Comparison of ENCODE assay signal across 8 cellular contexts in the genomic region with DNA sequence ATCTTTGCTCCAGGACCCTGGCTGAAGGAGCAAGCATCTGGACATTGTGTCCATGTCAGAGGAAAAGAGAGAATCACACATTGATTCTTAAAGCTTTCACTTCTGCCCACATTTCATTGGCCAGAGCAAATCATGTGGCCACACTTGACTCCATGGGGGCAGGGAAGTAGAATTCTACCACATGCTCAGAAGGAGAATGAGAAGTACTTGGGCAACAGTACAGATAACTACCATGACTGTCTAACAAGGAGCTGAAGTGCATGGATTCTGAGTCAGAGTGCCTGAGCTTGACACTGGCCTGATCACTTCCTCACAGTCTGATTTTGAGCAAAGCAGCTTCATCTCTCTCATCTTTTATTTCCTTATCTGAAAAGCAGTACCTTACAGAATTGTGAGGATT. TPM values are rescaled to one million over a fixed set of nuclear protein-coding genes. Genes with fewer than 3 reads are reported as not detected.
DNase-seq lines count a peak whose midpoint lies in the region; ATAC-seq, FAIRE-seq and TF ChIP-seq lines count a peak whose summit lies in the region.

No MANE protein-coding gene starts in this region.

- ATAC-seq in lower lobe of right lung (peak; percentile 93 to 94), HG02678 (IDR thresholded peaks at IDR 0.05; ENCODE audit: unreplicated experiment) (no peak)

- H3K9ac ChIP-seq in astrocyte (ENCODE audit: low read length), result no peak overlapping the region

- peak overlapping the region; percentile 38 for H3K4me2 ChIP-seq in astrocyte (ENCODE audit: low read length)

- H3K27me3 ChIP-seq in BJ (ENCODE audit: control insufficient read depth, insufficient read depth, low read length) (no peaks in the 10 kb centered on the region), astrocyte (ENCODE audit: insufficient read depth, low read length) (no peaks in the 10 kb centered on the region), lower lobe of right lung (ENCODE audit: low read depth) (no peaks in the 10 kb centered on the region)

- DNase-seq in BJ (ENCODE audit: low read depth) (peak; percentile 47), LHCN-M2 (ENCODE audit: low read depth) (peak; percentile 78), astrocyte (ENCODE audit: low read depth) (peak; percentile 89), lower lobe of right lung (peak; percentile 57), NCI-H1048 (lab: John Stamatoyannopoulos, UW) (no peak), mucosa of gallbladder (ENCODE audit: low spot score) (no peak)
- DNase-seq in activated naive CD4-positive, alpha-beta T cell treated with anti-CD3 and anti-CD28 coated beads, Interleukin-2, amount 10 ng/mL, durations not matched to agents 7 days and 5 days, result no peak

- H3K4me3 Mint-ChIP-seq in astrocyte (ENCODE audit: unreplicated experiment), result no peak overlapping the region
- H3K4me3 Mint-ChIP-seq in activated naive CD4-positive, alpha-beta T cell treated with anti-CD3 and anti-CD28 coated beads, Interleukin-2, amount 10 ng/mL, durations not matched to agents 7 days and 5 days, result no peak overlapping the region

- POLR2A ChIA-PET in BJ (lab: Charles Lee), result interaction anchor here (0.5 to 0.7 kb wide), 2 partner anchors 15 to 28 kb away, joined by 3 to 5 read pairs; no protein-coding TSS in a partner anchor

- peaks cover 13% of the 10 kb centered on the region for H3K36me3 Mint-ChIP-seq in astrocyte (ENCODE audit: low read depth, unreplicated experiment)
- H3K36me3 Mint-ChIP-seq in activated naive CD4-positive, alpha-beta T cell treated with anti-CD3 and anti-CD28 coated beads, Interleukin-2, amount 10 ng/mL, durations not matched to agents 7 days and 5 days, result peaks cover 48% of the 10 kb centered on the region

- H3K27ac Mint-ChIP-seq in astrocyte (ENCODE audit: unreplicated experiment), result peak overlapping the region; percentile 91
- no peak overlapping the region for H3K27ac Mint-ChIP-seq in activated naive CD4-positive, alpha-beta T cell treated with anti-CD3 and anti-CD28 coated beads, Interleukin-2, amount 10 ng/mL, durations not matched to agents 7 days and 5 days

- H3K4me1 Mint-ChIP-seq in astrocyte (ENCODE audit: low read depth, unreplicated experiment), result peaks cover 10% of the 10 kb centered on the region
- no peaks in the 10 kb centered on the region for H3K4me1 Mint-ChIP-seq in activated naive CD4-positive, alpha-beta T cell treated with anti-CD3 and anti-CD28 coated beads, Interleukin-2, amount 10 ng/mL, durations not matched to agents 7 days and 5 days

- H3K9me3 ChIP-seq in astrocyte (ENCODE audit: insufficient read depth, low read depth, low read length) (no peaks in the 10 kb centered on the region), lower lobe of right lung (no peaks in the 10 kb centered on the region)

- FAIRE-seq in astrocyte (lab: Jason Lieb, UNC), result peak; percentile 39

- H3K79me2 ChIP-seq in astrocyte (ENCODE audit: insufficient read depth, low read length), result peaks cover 5% of the 10 kb centered on the region

- H3K4me1 ChIP-seq in astrocyte (ENCODE audit: insufficient read depth, low read length) (peaks cover 4% of the 10 kb centered on the region), lower lobe of right lung (peaks cover 12% of the 10 kb centered on the region)

- intact Hi-C loops in lower lobe of right lung (cut with DNase I), result no loop called here

- H4K20me1 ChIP-seq in astrocyte (ENCODE audit: insufficient read depth, low read length), result peaks cover 39% of the 10 kb centered on the region

- H3K4me3 ChIP-seq in BJ (ENCODE audit: low read depth, low read length) (no peak overlapping the region), astrocyte (ENCODE audit: insufficient read depth, low read depth, low read length) (no peak overlapping the region), lower lobe of right lung (no peak overlapping the region)

- H3K36me3 ChIP-seq in BJ (ENCODE audit: control insufficient read depth, insufficient read depth, low read length) (peaks cover 15% of the 10 kb centered on the region), astrocyte (ENCODE audit: insufficient read depth, low read length) (peaks cover 49% of the 10 kb centered on the region), lower lobe of right lung (peaks cover 80% of the 10 kb centered on the region)

- H3K27ac ChIP-seq in astrocyte (ENCODE audit: low read depth, low read length) (peak overlapping the region; percentile 32), lower lobe of right lung (no peak overlapping the region)

- CTCF ChIA-PET in BJ (lab: Yijun Ruan, JAX), result interaction anchor here (0.9 to 3.4 kb wide), 5 partner anchors 18 to 139 kb away, joined by 3 to 11 read pairs (median 5); no protein-coding TSS in a partner anchor
- CTCF ChIA-PET in activated naive CD4-positive, alpha-beta T cell treated with anti-CD3 and anti-CD28 coated beads, Interleukin-2, amount 10 ng/mL, durations not matched to agents 7 days and 5 days (lab: Charles Lee), result interaction anchor here (0.6 to 1.6 kb wide), 2 partner anchors 27 to 115 kb away, joined by 3 to 4 read pairs; no protein-coding TSS in a partner anchor

- H2AFZ ChIP-seq in astrocyte (ENCODE audit: low read depth, low read length), result no peak overlapping the region

- H3K27me3 Mint-ChIP-seq in astrocyte (ENCODE audit: low read depth, unreplicated experiment), result no peaks in the 10 kb centered on the region
- H3K27me3 Mint-ChIP-seq in activated naive CD4-positive, alpha-beta T cell treated with anti-CD3 and anti-CD28 coated beads, Interleukin-2, amount 10 ng/mL, durations not matched to agents 7 days and 5 days, result no peaks in the 10 kb centered on the region

- no peak for TF ChIP-seq CTCF in BJ (IDR thresholded peaks at IDR 0.05; ENCODE audit: insufficient read depth, low read depth, low read length)
- TF ChIP-seq CTCF in astrocyte (IDR thresholded peaks at IDR 0.05; ENCODE audit: insufficient read depth, low read depth, low read length), result no peak
- no peak for TF ChIP-seq CTCF in lower lobe of right lung (IDR thresholded peaks at IDR 0.05)

- H3K9me3 Mint-ChIP-seq in astrocyte (ENCODE audit: unreplicated experiment), result no peaks in the 10 kb centered on the region
- H3K9me3 Mint-ChIP-seq in activated naive CD4-positive, alpha-beta T cell treated with anti-CD3 and anti-CD28 coated beads, Interleukin-2, amount 10 ng/mL, durations not matched to agents 7 days and 5 days, result no peaks in the 10 kb centered on the region

RNA-seq across cellular contexts. Expression of gene GHRH, which starts 38.6 kb away (rescaled TPM):
- not detected in 2 replicates for polyA plus RNA-seq in BJ (2011; rRNA removed)
- polyA minus RNA-seq in BJ (2011; rRNA and poly(A)+ RNA removed), result not detected in 2 replicates
- total RNA-seq in LHCN-M2 (2014; rRNA removed) (not detected in 2 replicates), astrocyte (not detected in 2 replicates), lower lobe of right lung (not detected), mucosa of gallbladder (not detected)
- not detected for polyA plus RNA-seq in LHCN-M2 (2012)

RNA-seq across cellular contexts. Expression of gene MROH8, which starts 43.7 kb away (rescaled TPM):
- 2.4 and 2.7 TPM in 2 replicates for polyA plus RNA-seq in BJ (2011; rRNA removed)
- 1.2 and 1.7 TPM in 2 replicates for polyA minus RNA-seq in BJ (2011; rRNA and poly(A)+ RNA removed)
- 0.83 and 4.0 TPM in 2 replicates for total RNA-seq in LHCN-M2 (2014; rRNA removed)
- 1.3 TPM for polyA plus RNA-seq in LHCN-M2 (2012)
- total RNA-seq in astrocyte, result 1.2 and 1.3 TPM in 2 replicates
- 3.9 TPM for total RNA-seq in lower lobe of right lung
- total RNA-seq in mucosa of gallbladder, result 1.8 TPM

RNA-seq across cellular contexts. Expression of gene RPN2, which starts 43.9 kb away (rescaled TPM):
- polyA plus RNA-seq in BJ (2011; rRNA removed), result 647 and 834 TPM in 2 replicates
- 154 and 246 TPM in 2 replicates for polyA minus RNA-seq in BJ (2011; rRNA and poly(A)+ RNA removed)
- total RNA-seq in LHCN-M2 (2014; rRNA removed) (260 and 273 TPM in 2 replicates), astrocyte (259 and 290 TPM in 2 replicates), lower lobe of right lung (160 TPM), mucosa of gallbladder (206 TPM)
- 133 TPM for polyA plus RNA-seq in LHCN-M2 (2012)

Comparison
In these comparisons a context has a peak if more than half of its experiments do, and no peak if none do; other contexts are left out.
1. DNase-seq: peak in BJ (single experiment), LHCN-M2 (single experiment), astrocyte (single experiment) and lower lobe of right lung (single experiment); none in NCI-H1048 (single experiment), mucosa of gallbladder (single experiment) and activated naive CD4-positive, alpha-beta T cell treated with anti-CD3 and anti-CD28 coated beads, Interleukin-2, amount 10 ng/mL, durations not matched to agents 7 days and 5 days (single experiment).